ENCODE assay signal across 8 cellular contexts in the genomic region with DNA sequence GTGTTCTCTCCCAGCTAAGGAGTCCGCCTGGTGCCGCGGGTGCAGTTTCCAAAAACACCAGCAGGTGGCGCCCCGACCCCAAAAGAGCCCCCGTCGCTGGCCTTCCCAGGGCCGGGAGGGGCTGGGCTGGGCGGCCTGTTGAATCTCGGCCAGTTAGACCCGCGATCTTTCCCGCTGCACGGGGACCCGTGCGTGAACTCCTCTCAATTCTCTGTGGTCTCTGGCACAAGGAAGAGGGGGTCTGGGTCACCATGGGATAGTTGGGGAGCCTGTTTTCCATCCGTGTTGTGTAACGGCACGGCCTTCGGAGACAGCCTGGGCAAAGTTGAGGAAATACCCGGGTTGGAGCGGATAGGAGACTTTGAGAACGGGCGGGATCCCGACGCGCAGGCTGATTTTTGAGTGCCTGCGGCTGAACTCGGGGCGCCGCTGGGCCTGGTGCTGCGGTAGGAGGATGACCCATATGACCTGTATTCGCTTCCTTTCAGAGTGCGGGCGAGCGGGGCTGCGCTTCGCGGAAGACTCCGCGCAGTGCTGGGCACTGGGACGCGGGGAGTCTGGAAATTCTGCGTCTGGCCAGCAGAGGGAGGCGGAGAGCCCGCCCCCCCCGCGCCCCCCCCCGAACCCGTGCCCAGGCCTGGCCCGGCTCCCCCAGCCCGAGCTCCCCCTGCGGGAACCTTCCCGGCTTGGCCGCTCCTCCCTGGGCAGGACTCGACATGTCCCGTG. TPM values are rescaled to one million over a fixed set of nuclear protein-coding genes. Genes with fewer than 3 reads are reported as not detected.
A peak's percentile ranks its signal among the peaks of the same experiment; 100 is the strongest.
DNase-seq lines count a peak whose midpoint lies in the region; ATAC-seq and TF ChIP-seq lines count a peak whose summit lies in the region.

No MANE protein-coding gene starts in this region.

- H3K36me3 ChIP-seq in OCI-LY1 (ENCODE audit: insufficient read depth, low read length) (no peaks in the 10 kb centered on the region), esophagus (ENCODE audit: control insufficient read depth in 2 of 2, insufficient read depth in 2 of 2, low read length in 1 of 2) (no peaks in the 10 kb centered on the region), mucosa of stomach (ENCODE audit: control insufficient read depth, insufficient read depth, low read length) (no peaks in the 10 kb centered on the region)

- 0% methylated on average over 45 to 57 of the region's 57 CpGs for WGBS in esophagus, 2 donors

- no peaks in the 10 kb centered on the region for H3K36me3 Mint-ChIP-seq in CD14-positive monocyte

- no peaks in the 10 kb centered on the region for H3F3A ChIP-seq in OCI-LY1 (ENCODE audit: insufficient read depth, low read length)

- peaks cover 0 to 3% (median 0%) of the 10 kb centered on the region in 7 donors for H3K9me3 Mint-ChIP-seq in CD14-positive monocyte

- DNase-seq in CD14-positive monocyte (ENCODE audit: low spot score) (peak; percentile 77), HS-5 (ENCODE audit: low read depth) (peak; percentile 42)
- peak; percentile 93 for DNase-seq in activated T-cell treated with anti-CD3 and anti-CD28 coated beads, Interleukin-2, amount 50 U/mL, for 1 hour
- DNase-seq in stimulated activated CD8-positive, alpha-beta memory T cell treated with anti-CD3 and anti-CD28 coated beads, Interleukin-4, amount 100 ng/mL, for 48 hours: peak; percentile 97

- ATAC-seq in GM19452 (IDR thresholded peaks at IDR 0.05; ENCODE audit: unreplicated experiment): peak; percentile 73

- H3K4me1 ChIP-seq in OCI-LY1 (ENCODE audit: insufficient read depth, low read length, severe bottlenecking) (peaks cover 4% of the 10 kb centered on the region), esophagus (ENCODE audit: control insufficient read depth in 2 of 2, insufficient read depth in 2 of 2, low read length in 1 of 2) (peaks cover 0 to 7% of the 10 kb centered on the region in 2 donors), mucosa of stomach (ENCODE audit: control insufficient read depth, insufficient read depth, low read length) (peaks cover 13% of the 10 kb centered on the region)

- peaks cover 34 to 69% (median 50%) of the 10 kb centered on the region in 3 donors for H3K27me3 Mint-ChIP-seq in CD14-positive monocyte (ENCODE audit: low read depth in 3 of 3)

- peak; percentile 98 for TF ChIP-seq CTCF in CD14-positive monocyte (IDR thresholded peaks at IDR 0.05)
- peak; percentile 87 for TF ChIP-seq CTCF in OCI-LY1 (IDR thresholded peaks at IDR 0.05; ENCODE audit: low read length)

- H3K9me3 ChIP-seq in OCI-LY1 (ENCODE audit: low read length) (no peaks in the 10 kb centered on the region), esophagus (ENCODE audit: control insufficient read depth in 2 of 2, insufficient read depth in 1 of 2, low read depth in 1 of 2, low read length in 1 of 2) (no peaks in the 10 kb centered on the region), mucosa of stomach (ENCODE audit: control insufficient read depth, low read length) (no peaks in the 10 kb centered on the region)

- H3K79me2 ChIP-seq in OCI-LY1 (ENCODE audit: insufficient read depth, low read length): no peaks in the 10 kb centered on the region

- H4K20me1 ChIP-seq in OCI-LY1 (ENCODE audit: insufficient read depth, low read length): no peaks in the 10 kb centered on the region

- H3K9ac ChIP-seq in OCI-LY1 (ENCODE audit: low read length): peak overlapping the region; percentile 47; the same call in 1 of the 2 replicates
- H3K9ac ChIP-seq in mucosa of stomach (ENCODE audit: low read length): peak overlapping the region; percentile 51

- peak overlapping the region; percentile 57 for H3K4me3 ChIP-seq in OCI-LY1 (ENCODE audit: low read depth, low read length, poor library complexity, severe bottlenecking)
- H3K4me3 ChIP-seq in esophagus (ENCODE audit: low read depth in 1 of 2, low read length in 2 of 2): peak overlapping the region; percentile 51 to 59
- peak overlapping the region; percentile 82 for H3K4me3 ChIP-seq in mucosa of stomach (ENCODE audit: low read length)

- intact Hi-C loops in CD14-positive monocyte (cut with micrococcal nuclease): loop anchor here (2.0 to 10.0 kb wide), 3 partner anchors 77 to 367 kb away; no protein-coding TSS in a partner anchor

- peak overlapping the region; percentile 85 to 92 for H3K4me3 Mint-ChIP-seq in CD14-positive monocyte

- no peaks in the 10 kb centered on the region for H3K27me3 ChIP-seq in OCI-LY1 (ENCODE audit: insufficient read depth, low read length)
- H3K27me3 ChIP-seq in esophagus (ENCODE audit: control insufficient read depth in 1 of 2, insufficient read depth in 2 of 2, low read length in 2 of 2): no peaks in the 10 kb centered on the region
- peaks cover 16% of the 10 kb centered on the region for H3K27me3 ChIP-seq in mucosa of stomach (ENCODE audit: control insufficient read depth, insufficient read depth, low read length)

- peak overlapping the region in 5 of 7 donors; percentile 21 to 86 (median 78) for H3K27ac Mint-ChIP-seq in CD14-positive monocyte

- H3K9me2 ChIP-seq in OCI-LY1 (ENCODE audit: low read depth, low read length): no peaks in the 10 kb centered on the region

- peaks cover 7% of the 10 kb centered on the region for H3K4me1 Mint-ChIP-seq in CD14-positive monocyte

- H3K27ac ChIP-seq in OCI-LY1 (ENCODE audit: low read depth, low read length, poor library complexity, severe bottlenecking) (no peak overlapping the region), esophagus (ENCODE audit: low read depth in 2 of 2, low read length in 1 of 2) (peak overlapping the region in 1 of 2 donors; percentile 44)

- peak overlapping the region; percentile 82 for H3K4me2 ChIP-seq in OCI-LY1 (ENCODE audit: low read length)

- no peak overlapping the region for H2AFZ ChIP-seq in OCI-LY1 (ENCODE audit: low read length)

RNA-seq across cellular contexts. Expression of a gene that starts 7.9 kb away (rescaled TPM):
- not detected for polyA plus RNA-seq in CD14-positive monocyte
- under 1 TPM; 0.02 to 0.04 TPM for polyA plus RNA-seq in esophagus

Comparison
In these comparisons a context has a peak if more than half of its experiments do, and no peak if none do; other contexts are left out.
1. DNase-seq: peak in every context shown above with its lines; median percentile 97 in stimulated activated CD8-positive, alpha-beta memory T cell treated with anti-CD3 and anti-CD28 coated beads, Interleukin-4, amount 100 ng/mL, for 48 hours; 93 in activated T-cell treated with anti-CD3 and anti-CD28 coated beads, Interleukin-2, amount 50 U/mL, for 1 hour; 77 in CD14-positive monocyte; 42 in HS-5.